In genomic region chr9:119004618-119004990, GRCh38 we compare ENCODE assay signal across 1 cellular context.
TF ChIP-seq lines count a peak whose summit lies in the region.

No MANE protein-coding gene starts in this region.

TF ChIP-seq in SK-N-SH, 30 proteins besides CTCF, POLR2A, EP300 and RAD21 (continued from another document):
- TF ChIP-seq USF2 (IDR thresholded peaks at IDR 0.05; ENCODE audit: borderline replicate concordance, low read depth, low read length), result no peak
